In genomic region chr9:127980056-127980705, GRCh38 we compare ENCODE assay signal across 8 cellular contexts. TPM values are rescaled to one million over a fixed set of nuclear protein-coding genes. Genes with fewer than 3 reads are reported as not detected.
DNase-seq lines count a peak whose midpoint lies in the region; ATAC-seq and TF ChIP-seq lines count a peak whose summit lies in the region.

No MANE protein-coding gene starts in this region.

- TSS peak; percentile 71 for BruUV-seq in Panc1 (replicated peaks; lab: Mats Ljungman, UMichigan)

- H3K27me3 ChIP-seq in Panc1 (ENCODE audit: control insufficient read depth, insufficient read depth, low read length), result no peaks in the 10 kb centered on the region

- no peaks in the 10 kb centered on the region for H3K36me3 Mint-ChIP-seq in stimulated activated effector memory CD8-positive, alpha-beta T cell treated with anti-CD3 and anti-CD28 coated beads, Interleukin-12 subunit alpha, Interleukin-12 subunit beta, amount 100 ng/mL, for 72 hours

- peak overlapping the region; percentile 92 for H3K27ac Mint-ChIP-seq in stimulated activated effector memory CD8-positive, alpha-beta T cell treated with anti-CD3 and anti-CD28 coated beads, Interleukin-12 subunit alpha, Interleukin-12 subunit beta, amount 100 ng/mL, for 72 hours

- peaks cover 40% of the 10 kb centered on the region for H3K4me1 ChIP-seq in Panc1 (ENCODE audit: control insufficient read depth, insufficient read depth, low read length)

- POLR2A ChIA-PET in Panc1 (lab: Charles Lee), result interaction anchor here (1.0 to 1.2 kb wide), 3 partner anchors 16 to 55 kb away, joined by 3 to 11 read pairs (median 3); no protein-coding TSS in a partner anchor

- no peaks in the 10 kb centered on the region for H3K9me3 Mint-ChIP-seq in stimulated activated effector memory CD8-positive, alpha-beta T cell treated with anti-CD3 and anti-CD28 coated beads, Interleukin-12 subunit alpha, Interleukin-12 subunit beta, amount 100 ng/mL, for 72 hours

- no peak for TF ChIP-seq CTCF in Panc1 (IDR thresholded peaks at IDR 0.05)

- peak; percentile 46 for DNase-seq in activated T-cell treated with anti-CD3 and anti-CD28 coated beads for 1 hour (ENCODE audit: low read depth)
- no peak for DNase-seq in activated T-cell treated with anti-CD3 and anti-CD28 coated beads for 4 hours
- no peak for DNase-seq in Panc1 (ENCODE audit: low read depth, low spot score)
- DNase-seq in astrocyte of the hippocampus (ENCODE audit: low read depth, low spot score), result peak; percentile 63
- peak; percentile 20 for DNase-seq in iris pigment epithelial cell (ENCODE audit: low read depth)
- DNase-seq in stimulated activated effector memory CD8-positive, alpha-beta T cell treated with anti-CD3 and anti-CD28 coated beads, Interleukin-12 subunit alpha, Interleukin-12 subunit beta, amount 100 ng/mL, for 72 hours (ENCODE audit: low spot score in 2 of 2), result peak; percentile 61 to 82
- DNase-seq in NCI-H2107 (lab: John Stamatoyannopoulos, UW), result no peak

- intact Hi-C loops in Panc1 (cut with micrococcal nuclease; ENCODE audit: unreplicated experiment), result no loop called here

- ATAC-seq in HG02885 (IDR thresholded peaks at IDR 0.05; ENCODE audit: poor library complexity, unreplicated experiment) (peak; percentile 37), Panc1 (peak; percentile 60)
- ATAC-seq in stimulated activated effector memory CD8-positive, alpha-beta T cell treated with anti-CD3 and anti-CD28 coated beads, Interleukin-12 subunit alpha, Interleukin-12 subunit beta, amount 100 ng/mL, for 72 hours, result peak; percentile 42

- in situ Hi-C loops in Panc1 (cut with HindIII; ENCODE audit: low pct_unique_long_range_greater_than_20kb, low sequenced_read_pairs), result no loop called here

- peak overlapping the region; percentile 90 for H3K4me3 Mint-ChIP-seq in stimulated activated effector memory CD8-positive, alpha-beta T cell treated with anti-CD3 and anti-CD28 coated beads, Interleukin-12 subunit alpha, Interleukin-12 subunit beta, amount 100 ng/mL, for 72 hours

- H3K36me3 ChIP-seq in Panc1 (ENCODE audit: control insufficient read depth, insufficient read depth, low read length), result no peaks in the 10 kb centered on the region; the same call in none of the 2 replicates

- peak overlapping the region; percentile 94 to 98 for H3K4me3 ChIP-seq in Panc1 (ENCODE audit: low read depth in 2 of 2, low read length in 2 of 2)

- CTCF ChIA-PET in Panc1 (lab: Charles Lee), result no interaction called here

- H3K27ac ChIP-seq in Panc1 (ENCODE audit: low read length), result peak overlapping the region; percentile 94

- H3K9me3 ChIP-seq in Panc1 (ENCODE audit: control insufficient read depth, insufficient read depth, low read depth, low read length), result no peaks in the 10 kb centered on the region

- peaks cover 60% of the 10 kb centered on the region for H3K4me1 Mint-ChIP-seq in stimulated activated effector memory CD8-positive, alpha-beta T cell treated with anti-CD3 and anti-CD28 coated beads, Interleukin-12 subunit alpha, Interleukin-12 subunit beta, amount 100 ng/mL, for 72 hours

RNA-seq across cellular contexts. Expression of gene EEIG1, which starts 0.6 kb away (rescaled TPM):
- total RNA-seq in Panc1 (2021; ENCODE audit: unreplicated experiment), result 361 TPM
- polyA plus RNA-seq in Panc1 (2012; ENCODE audit: insufficient read length), result 215 TPM

RNA-seq across cellular contexts. Expression of gene DPM2, which starts 42.5 kb away (rescaled TPM):
- 58.7 TPM for total RNA-seq in Panc1 (2021; ENCODE audit: unreplicated experiment)
- 51.1 TPM for polyA plus RNA-seq in Panc1 (2012; ENCODE audit: insufficient read length)

RNA-seq across cellular contexts. Expression of gene PIP5KL1, which starts 49.6 kb away (rescaled TPM):
- 7.8 TPM for total RNA-seq in Panc1 (2021; ENCODE audit: unreplicated experiment)
- polyA plus RNA-seq in Panc1 (2012; ENCODE audit: insufficient read length), result 10.9 TPM

Comparison
In these comparisons a context has a peak if more than half of its experiments do, and no peak if none do; other contexts are left out.
1. DNase-seq: peak in activated T-cell treated with anti-CD3 and anti-CD28 coated beads for 1 hour (single experiment), astrocyte of the hippocampus (single experiment), iris pigment epithelial cell (single experiment) and stimulated activated effector memory CD8-positive, alpha-beta T cell treated with anti-CD3 and anti-CD28 coated beads, Interleukin-12 subunit alpha, Interleukin-12 subunit beta, amount 100 ng/mL, for 72 hours (2 of 2); none in activated T-cell treated with anti-CD3 and anti-CD28 coated beads for 4 hours (single experiment), Panc1 (single experiment) and NCI-H2107 (single experiment).
2. Peak in every context shown above with its lines, with median percentiles within 50 percentile points of each other: ATAC-seq.